In genomic region chr3:118772036-118773030, GRCh38 we compare ENCODE assay signal across 8 cellular contexts.
DNase-seq lines count a peak whose midpoint lies in the region; ATAC-seq and TF ChIP-seq lines count a peak whose summit lies in the region.

No MANE protein-coding gene starts in this region.

- in situ Hi-C loops in brain microvascular endothelial cell (cut with HindIII; ENCODE audit: low pct_ligation_motif_present, low sequenced_read_pairs), result no loop called here

- H3K9me3 Mint-ChIP-seq in activated T-cell treated with anti-CD3 and anti-CD28 coated beads, Interleukin-2, amount 50 U/mL, for 4 hours, result no peaks in the 10 kb centered on the region

- ATAC-seq in GM18909 (IDR thresholded peaks at IDR 0.05; ENCODE audit: poor library complexity, unreplicated experiment), result peak; percentile 98
- peak; percentile 98 for ATAC-seq in HG02759 (IDR thresholded peaks at IDR 0.05; ENCODE audit: unreplicated experiment)
- no peak for ATAC-seq in activated T-cell treated with anti-CD3 and anti-CD28 coated beads, Interleukin-2, amount 50 U/mL, for 4 hours

- H3K4me1 ChIP-seq in mesodermal cell (ENCODE audit: control insufficient read depth, insufficient read depth, low read length, poor library complexity, severe bottlenecking), result peaks cover 5% of the 10 kb centered on the region

- H3K4me1 Mint-ChIP-seq in activated T-cell treated with anti-CD3 and anti-CD28 coated beads, Interleukin-2, amount 50 U/mL, for 4 hours (ENCODE audit: low read depth), result no peaks in the 10 kb centered on the region

- peaks cover 6% of the 10 kb centered on the region for H3K27me3 Mint-ChIP-seq in activated T-cell treated with anti-CD3 and anti-CD28 coated beads, Interleukin-2, amount 50 U/mL, for 4 hours (ENCODE audit: low read depth)

- no peaks in the 10 kb centered on the region for H3K36me3 Mint-ChIP-seq in activated T-cell treated with anti-CD3 and anti-CD28 coated beads, Interleukin-2, amount 50 U/mL, for 4 hours (ENCODE audit: insufficient read depth)

- DNase-seq in NCI-H2081 (lab: John Stamatoyannopoulos, UW) (peak; percentile 26 to 77), C1 segment of cervical spinal cord (lab: John Stamatoyannopoulos, UW) (no peak), HT-29 (ENCODE audit: low spot score) (no peak), brain microvascular endothelial cell (no peak)
- DNase-seq in activated T-cell treated with anti-CD3 and anti-CD28 coated beads, Interleukin-2, amount 50 U/mL, for 4 hours, result no peak

- no peak overlapping the region for H3K4me3 Mint-ChIP-seq in activated T-cell treated with anti-CD3 and anti-CD28 coated beads, Interleukin-2, amount 50 U/mL, for 4 hours

- no peaks in the 10 kb centered on the region for H3K9me3 ChIP-seq in mesodermal cell (ENCODE audit: control insufficient read depth, low read length)

- H3K36me3 ChIP-seq in mesodermal cell (ENCODE audit: control insufficient read depth, insufficient read depth, low read length) (no peaks in the 10 kb centered on the region), brain microvascular endothelial cell (replicated peaks) (no peaks in the 10 kb centered on the region)

- H3K27me3 ChIP-seq in brain microvascular endothelial cell (replicated peaks), result no peaks in the 10 kb centered on the region

- H3K4me3 ChIP-seq in mesodermal cell (ENCODE audit: extremely low read depth, insufficient read depth, low read length, poor library complexity, severe bottlenecking) (no peak overlapping the region), brain microvascular endothelial cell (ENCODE audit: low read depth, low read length) (no peak overlapping the region)

- peak overlapping the region; percentile 57 for H3K27ac ChIP-seq in mesodermal cell (ENCODE audit: low read depth, low read length, severe bottlenecking)
- H3K27ac ChIP-seq in brain microvascular endothelial cell, result no peak overlapping the region

- 100% methylated on average over 1 of the region's 2 CpGs; no CpG with 5 or more reads in 1 of the 2 experiments for WGBS in mesodermal cell (ENCODE audit: insufficient coverage in 2 of 2), 2 experiments

- no peak for TF ChIP-seq CTCF in brain microvascular endothelial cell (IDR thresholded peaks at IDR 0.05; ENCODE audit: low read depth, low read length, missing control alignments)

Comparison
In these comparisons a context has a peak if more than half of its experiments do, and no peak if none do; other contexts are left out.
1. ATAC-seq: peak in GM18909 (single experiment) and HG02759 (single experiment); none in activated T-cell treated with anti-CD3 and anti-CD28 coated beads, Interleukin-2, amount 50 U/mL, for 4 hours (0 of 2).
2. DNase-seq: peak in NCI-H2081 (2 of 2); none in activated T-cell treated with anti-CD3 and anti-CD28 coated beads, Interleukin-2, amount 50 U/mL, for 4 hours (single experiment), C1 segment of cervical spinal cord (0 of 14), HT-29 (single experiment) and brain microvascular endothelial cell (single experiment).